In genomic region chr20:16245879-16246278, GRCh38 we compare ENCODE assay signal across 8 cellular contexts.
A peak's percentile ranks its signal among the peaks of the same experiment; 100 is the strongest.
DNase-seq lines count a peak whose midpoint lies in the region.
"Had no signal": no experiment of that assay in that cellular context is flagged by ENCODE, and none has a peak within 500 bp of the region (broad histone marks: within the 10 kb centered on the region; RNA-seq: fewer than 3 reads in every experiment).

No MANE protein-coding gene starts in this region.

- DNase-seq in DMS153 (lab: John Stamatoyannopoulos, UW) (peak; percentile 12), DMS153 treated with DMSO at 0.1 percent for 48 hours (lab: John Stamatoyannopoulos, UW; ENCODE audit: unreplicated experiment) (no peak), NCI-H345 (lab: John Stamatoyannopoulos, UW) (peak; percentile 39), NCI-H345 treated with DMSO at 0.1 percent for 48 hours (lab: John Stamatoyannopoulos, UW; ENCODE audit: unreplicated experiment) (no peak), NCI-H69 (lab: John Stamatoyannopoulos, UW) (peak; percentile 60), hepatic stellate cell (ENCODE audit: low spot score) (no peak)
- no peak for DNase-seq in activated CD4-positive, alpha-beta T cell treated with anti-CD3 and anti-CD28 coated beads, Interleukin-2, amount 50 U/mL, for 1 hour
- DNase-seq: CD8-positive, alpha-beta memory T cell had no signal

Comparison
In these comparisons a context has a peak if more than half of its experiments do, and no peak if none do; other contexts are left out.
1. DNase-seq: peak in DMS153 (single experiment), NCI-H345 (single experiment) and NCI-H69 (single experiment); none in DMS153 treated with DMSO at 0.1 percent for 48 hours (single experiment), NCI-H345 treated with DMSO at 0.1 percent for 48 hours (single experiment), activated CD4-positive, alpha-beta T cell treated with anti-CD3 and anti-CD28 coated beads, Interleukin-2, amount 50 U/mL, for 1 hour (single experiment) and hepatic stellate cell (single experiment).